20 cellular contexts compared by ENCODE assay signal in genomic region chr18:37405772-37406171, GRCh38.
DNase-seq lines count a peak whose midpoint lies in the region; TF ChIP-seq lines count a peak whose summit lies in the region.
"Had no signal": no experiment of that assay in that cellular context is flagged by ENCODE, and none has a peak within 500 bp of the region (broad histone marks: within the 10 kb centered on the region; RNA-seq: fewer than 3 reads in every experiment).

No MANE protein-coding gene starts in this region.

- H3K27me3 Mint-ChIP-seq in Calu3 (ENCODE audit: unreplicated experiment): peaks cover 85% of the 10 kb centered on the region
- H3K27me3 Mint-ChIP-seq: B cell; CD4-positive, alpha-beta T cell had no signal

- no peaks in the 10 kb centered on the region for H3K4me1 Mint-ChIP-seq in Calu3 (ENCODE audit: low read depth, unreplicated experiment)
- H3K4me1 Mint-ChIP-seq: B cell had no signal

- no peak for TF ChIP-seq CTCF in Calu3 (IDR thresholded peaks at IDR 0.05; ENCODE audit: unreplicated experiment)

- no peaks in the 10 kb centered on the region for H3K36me3 ChIP-seq in KOPT-K1 (ENCODE audit: insufficient read depth, low read length)
- H3K36me3 ChIP-seq: BLaER1 treated with 17β-estradiol and CSF1 and Interleukin-3, amounts not matched to agents 10 nM and 100 nM had no signal

- H3K27ac ChIP-seq in KOPT-K1 (ENCODE audit: low read depth, low read length, poor library complexity, severe bottlenecking) (peak overlapping the region; percentile 25), caudate nucleus (ENCODE audit: low read depth, low read length) (peak overlapping the region; percentile 52)
- H3K27ac ChIP-seq: 22Rv1; A549; BLaER1 treated with 17β-estradiol and CSF1 and Interleukin-3, amounts not matched to agents 10 nM and 100 nM; C4-2B had no signal

- H3K9me3 ChIP-seq in KOPT-K1 (ENCODE audit: insufficient read depth, low read length, poor library complexity, severe bottlenecking): no peaks in the 10 kb centered on the region
- H3K9me3 ChIP-seq: A549, Caco-2 had no signal

- no TSS peak for BruUV-seq in Calu3 (replicated peaks; lab: Mats Ljungman, UMichigan)

- CTCF ChIA-PET in Calu3 (lab: Charles Lee): no interaction called here

- no peak overlapping the region for H3K27ac Mint-ChIP-seq in Calu3 (ENCODE audit: unreplicated experiment)
- H3K27ac Mint-ChIP-seq: B cell; CD4-positive, alpha-beta T cell; CD8-positive, alpha-beta T cell had no signal

- intact Hi-C loops in Calu3 (cut with micrococcal nuclease; ENCODE audit: unreplicated experiment): no loop called here

- no peaks in the 10 kb centered on the region for H3K9me3 Mint-ChIP-seq in Calu3 (ENCODE audit: low read depth, unreplicated experiment)
- H3K9me3 Mint-ChIP-seq: CD4-positive, alpha-beta T cell; CD8-positive, alpha-beta T cell had no signal

- peak in 4 of 61 donors; percentile 11 to 51 (median 26) for DNase-seq in caudate nucleus (lab: John Stamatoyannopoulos, UW)
- peak; percentile 36 for DNase-seq in putamen (ENCODE audit: low spot score)
- no peak for DNase-seq in Calu3
- no peak for DNase-seq in nucleus accumbens (lab: John Stamatoyannopoulos, UW)
- DNase-seq: AML-193; Caco-2; CD4-positive, alpha-beta T cell; CD8-positive, alpha-beta T cell; DMS 273 treated with DMSO at 0.1 percent for 48 hours; DMS153; DMS53; DMS79; EL; GDM1 had no signal

- no peaks in the 10 kb centered on the region for H3K36me3 Mint-ChIP-seq in Calu3 (ENCODE audit: insufficient read depth, unreplicated experiment)
- H3K36me3 Mint-ChIP-seq: CD8-positive, alpha-beta T cell had no signal

- no peak overlapping the region for H3K4me3 Mint-ChIP-seq in Calu3 (ENCODE audit: low read depth, unreplicated experiment)
- H3K4me3 Mint-ChIP-seq: B cell; CD4-positive, alpha-beta T cell; CD8-positive, alpha-beta T cell had no signal
